ENCODE assay signal across 9 cellular contexts in genomic region chr5:140711794-140712193, GRCh38. TPM values are rescaled to one million over a fixed set of nuclear protein-coding genes. Genes with fewer than 3 reads are reported as not detected.
DNase-seq lines count a peak whose midpoint lies in the region; ATAC-seq, FAIRE-seq and TF ChIP-seq lines count a peak whose summit lies in the region.
"Had no signal": no experiment of that assay in that cellular context is flagged by ENCODE, and none has a peak within 500 bp of the region (broad histone marks: within the 10 kb centered on the region; RNA-seq: fewer than 3 reads in every experiment).

No MANE protein-coding gene starts in this region.

- H3K36me3 Mint-ChIP-seq in stimulated activated naive CD8-positive, alpha-beta T cell treated with anti-CD3 and anti-CD28 coated beads, Interleukin-15, Interleukin-2, amounts not matched to agents 100 ng/mL and 50 ng/mL, for 24 hours (ENCODE audit: low read depth): peaks cover 10% of the 10 kb centered on the region
- H3K36me3 Mint-ChIP-seq in astrocyte (ENCODE audit: low read depth, unreplicated experiment): peaks cover 7% of the 10 kb centered on the region
- H3K36me3 Mint-ChIP-seq in naive B cell: peaks cover 0 to 7% of the 10 kb centered on the region in 2 donors

- ATAC-seq in stimulated activated naive CD8-positive, alpha-beta T cell treated with anti-CD3 and anti-CD28 coated beads, Interleukin-15, Interleukin-2, amounts not matched to agents 100 U/mL and 50 U/mL, for 24 hours: no peak
- ATAC-seq in naive B cell (ENCODE audit: low read depth in 2 of 2): no peak

- no peak for FAIRE-seq in astrocyte (lab: Jason Lieb, UNC)

- no peaks in the 10 kb centered on the region for H3K4me1 ChIP-seq in astrocyte (ENCODE audit: insufficient read depth, low read length)
- peaks cover 3% of the 10 kb centered on the region for H3K4me1 ChIP-seq in vagina

- TF ChIP-seq POLR2A in vagina (IDR thresholded peaks at IDR 0.05): no peak

- H3K36me3 ChIP-seq in astrocyte (ENCODE audit: insufficient read depth, low read length) (peaks cover 10% of the 10 kb centered on the region), vagina (peaks cover 0 to 2% of the 10 kb centered on the region in 2 donors)

- H3K4me3 Mint-ChIP-seq in stimulated activated naive CD8-positive, alpha-beta T cell treated with anti-CD3 and anti-CD28 coated beads, Interleukin-15, Interleukin-2, amounts not matched to agents 100 ng/mL and 50 ng/mL, for 24 hours: peak overlapping the region; percentile 86
- H3K4me3 Mint-ChIP-seq in astrocyte (ENCODE audit: unreplicated experiment) (no peak overlapping the region), naive B cell (peak overlapping the region; percentile 70 to 99 (median 98))

- H3K27me3 Mint-ChIP-seq in stimulated activated naive CD8-positive, alpha-beta T cell treated with anti-CD3 and anti-CD28 coated beads, Interleukin-15, Interleukin-2, amounts not matched to agents 100 ng/mL and 50 ng/mL, for 24 hours: no peaks in the 10 kb centered on the region
- H3K27me3 Mint-ChIP-seq in astrocyte (ENCODE audit: low read depth, unreplicated experiment) (no peaks in the 10 kb centered on the region), naive B cell (peaks cover 0 to 6% (median 0%) of the 10 kb centered on the region in 3 donors)

- no peak overlapping the region for H2AFZ ChIP-seq in astrocyte (ENCODE audit: low read depth, low read length)
- H2AFZ ChIP-seq: GM23248 had no signal

- H3K9me3 Mint-ChIP-seq in stimulated activated naive CD8-positive, alpha-beta T cell treated with anti-CD3 and anti-CD28 coated beads, Interleukin-15, Interleukin-2, amounts not matched to agents 100 ng/mL and 50 ng/mL, for 24 hours: no peaks in the 10 kb centered on the region
- no peaks in the 10 kb centered on the region for H3K9me3 Mint-ChIP-seq in astrocyte (ENCODE audit: unreplicated experiment)
- peaks cover 0 to 6% (median 0%) of the 10 kb centered on the region in 7 donors for H3K9me3 Mint-ChIP-seq in naive B cell

- no peaks in the 10 kb centered on the region for H3K27me3 ChIP-seq in astrocyte (ENCODE audit: insufficient read depth, low read length)
- H3K27me3 ChIP-seq in vagina: no peaks in the 10 kb centered on the region

- TF ChIP-seq CTCF in astrocyte (IDR thresholded peaks at IDR 0.05; ENCODE audit: insufficient read depth, low read depth, low read length): no peak
- no peak for TF ChIP-seq CTCF in vagina (IDR thresholded peaks at IDR 0.05)
- TF ChIP-seq CTCF in GM20000 (IDR thresholded peaks at IDR 0.05; ENCODE audit: extremely low read depth, missing control alignments): no peak

- peaks cover 25% of the 10 kb centered on the region for H3K4me1 Mint-ChIP-seq in stimulated activated naive CD8-positive, alpha-beta T cell treated with anti-CD3 and anti-CD28 coated beads, Interleukin-15, Interleukin-2, amounts not matched to agents 100 ng/mL and 50 ng/mL, for 24 hours (ENCODE audit: low read depth)
- no peaks in the 10 kb centered on the region for H3K4me1 Mint-ChIP-seq in astrocyte (ENCODE audit: low read depth, unreplicated experiment)
- H3K4me1 Mint-ChIP-seq in naive B cell: peaks cover 16 to 24% (median 23%) of the 10 kb centered on the region in 3 donors

- H3K27ac ChIP-seq in astrocyte (ENCODE audit: low read depth, low read length) (no peak overlapping the region), vagina (peak overlapping the region; percentile 96)
- H3K27ac ChIP-seq: GM23248 had no signal

- H3K79me2 ChIP-seq in astrocyte (ENCODE audit: insufficient read depth, low read length): no peaks in the 10 kb centered on the region

- peak overlapping the region; percentile 32 for H3K27ac Mint-ChIP-seq in stimulated activated naive CD8-positive, alpha-beta T cell treated with anti-CD3 and anti-CD28 coated beads, Interleukin-15, Interleukin-2, amounts not matched to agents 100 ng/mL and 50 ng/mL, for 24 hours
- H3K27ac Mint-ChIP-seq in astrocyte (ENCODE audit: unreplicated experiment) (no peak overlapping the region), naive B cell (peak overlapping the region; percentile 25 to 99 (median 98))

- H3K9ac ChIP-seq in astrocyte (ENCODE audit: low read length): no peak overlapping the region
- H3K9ac ChIP-seq: GM23248 had no signal

- H3K4me3 ChIP-seq in astrocyte (ENCODE audit: insufficient read depth, low read depth, low read length): no peak overlapping the region
- H3K4me3 ChIP-seq in vagina: no peak overlapping the region
- H3K4me3 ChIP-seq: GM23248 had no signal

- intact Hi-C loops in vagina (cut with DNase I): no loop called here

- DNase-seq in stimulated activated naive CD8-positive, alpha-beta T cell treated with anti-CD3 and anti-CD28 coated beads, Interleukin-15, Interleukin-2, amounts not matched to agents 100 U/mL and 50 U/mL, for 24 hours: no peak
- DNase-seq in astrocyte (ENCODE audit: low read depth) (no peak), naive B cell (no peak), vagina (ENCODE audit: extremely low spot score in 2 of 2) (no peak), GM20000 (ENCODE audit: low spot score) (no peak), NK-92 (lab: John Stamatoyannopoulos, UW; ENCODE audit: unreplicated experiment) (no peak), anterior cingulate cortex (lab: John Stamatoyannopoulos, UW) (no peak)

- peak overlapping the region; percentile 35 for H3K4me2 ChIP-seq in astrocyte (ENCODE audit: low read length)

- H4K20me1 ChIP-seq in astrocyte (ENCODE audit: insufficient read depth, low read length): no peaks in the 10 kb centered on the region

- H3K9me3 ChIP-seq in astrocyte (ENCODE audit: insufficient read depth, low read depth, low read length): no peaks in the 10 kb centered on the region
- no peaks in the 10 kb centered on the region for H3K9me3 ChIP-seq in vagina

RNA-seq across cellular contexts. Expression of gene ZMAT2, which starts 11.5 kb away (rescaled TPM):
- total RNA-seq in astrocyte: 53.5 and 57.4 TPM in 2 replicates
- polyA plus RNA-seq in naive B cell (ENCODE audit: low read depth in 6 of 6): 10 to 100 TPM; 68.6 to 85.8 (median 76.7) TPM
- 22.6 TPM for total RNA-seq in vagina

RNA-seq across cellular contexts. Expression of gene HARS2, which starts 20.5 kb away (rescaled TPM):
- 26.5 and 29.9 TPM in 2 replicates for total RNA-seq in astrocyte
- 10 to 100 TPM; 12.2 to 26.2 (median 18.7) TPM for polyA plus RNA-seq in naive B cell (ENCODE audit: low read depth in 6 of 6)
- total RNA-seq in vagina: 46.2 TPM

RNA-seq across cellular contexts. Expression of gene HARS1, which starts 20.6 kb away (rescaled TPM):
- 84.6 and 95.2 TPM in 2 replicates for total RNA-seq in astrocyte
- polyA plus RNA-seq in naive B cell (ENCODE audit: low read depth in 6 of 6): 10 to 100 TPM; 37.6 to 73.5 (median 40.3) TPM
- total RNA-seq in vagina: 54.8 TPM

RNA-seq across cellular contexts. Expression of gene DND1, which starts 38.4 kb away (rescaled TPM):
- total RNA-seq in astrocyte (1.4 and 1.7 TPM in 2 replicates), vagina (2.9 TPM)
- polyA plus RNA-seq in naive B cell (ENCODE audit: low read depth in 6 of 6): under 1 TPM in 1 of 6 donors, not detected in 5; 0.21 TPM

RNA-seq across cellular contexts. Expression of gene WDR55, which starts 47.1 kb away (rescaled TPM):
- total RNA-seq in astrocyte: 28.8 and 31.2 TPM in 2 replicates
- 10 to 100 TPM in 4 of 6 donors, 1 to 10 TPM in 2; 5.7 to 15.1 (median 10.3) TPM for polyA plus RNA-seq in naive B cell (ENCODE audit: low read depth in 6 of 6)
- total RNA-seq in vagina: 19.9 TPM
